ENCODE assay signal across 8 cellular contexts in the genomic region with DNA sequence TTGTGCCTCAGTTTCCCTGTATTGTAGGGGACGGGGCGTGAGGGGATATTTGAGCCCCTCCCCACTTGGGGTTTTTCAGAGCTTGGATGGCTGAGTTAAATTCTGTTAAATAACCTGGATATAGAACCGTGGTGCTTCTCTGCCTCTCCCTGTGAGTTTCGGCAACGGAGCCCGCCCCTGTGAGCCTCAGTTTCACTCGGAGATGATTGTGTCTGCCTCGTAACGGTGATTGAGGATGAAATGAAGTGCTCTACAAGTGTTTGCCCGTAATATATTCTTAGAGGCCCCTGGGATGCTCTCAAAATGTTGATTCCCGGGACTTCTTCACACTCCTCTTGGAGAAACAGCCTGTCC. TPM values are rescaled to one million over a fixed set of nuclear protein-coding genes. Genes with fewer than 3 reads are reported as not detected.
DNase-seq lines count a peak whose midpoint lies in the region; ATAC-seq and TF ChIP-seq lines count a peak whose summit lies in the region.

No MANE protein-coding gene starts in this region.

- ATAC-seq in GM21381 (IDR thresholded peaks at IDR 0.05; ENCODE audit: unreplicated experiment): no peak

- H3K4me2 ChIP-seq in parathyroid adenoma (ENCODE audit: low read length): peak overlapping the region; percentile 96

- H2AFZ ChIP-seq in parathyroid adenoma: peak overlapping the region; percentile 90

- no peak for TF ChIP-seq POLR2A in Peyer's patch (IDR thresholded peaks at IDR 0.05)

- H3K36me3 ChIP-seq in Peyer's patch: peaks cover 0 to 16% (median 0%) of the 10 kb centered on the region in 3 donors
- no peaks in the 10 kb centered on the region for H3K36me3 ChIP-seq in parathyroid adenoma (ENCODE audit: control insufficient read depth, insufficient read depth, low read length)

- peak overlapping the region; percentile 48 for H3K9ac ChIP-seq in parathyroid adenoma

- DNase-seq in GM12865 (ENCODE audit: low read depth): no peak
- DNase-seq in Peyer's patch: no peak
- no peak for DNase-seq in epithelial cell of proximal tubule (ENCODE audit: low read depth)
- no peak for DNase-seq in activated CD4-positive, CD25-positive, alpha-beta regulatory T cell treated with anti-CD3 and anti-CD28 coated beads, Interleukin-2, amount 50 U/mL, for 72 hours
- no peak for DNase-seq in HuH-7.5 (ENCODE audit: low spot score)
- no peak for DNase-seq in activated CD8-positive, alpha-beta memory T cell treated with anti-CD3 and anti-CD28 coated beads, Interleukin-2, amount 50 U/mL, for 4 hours

- H3K27ac ChIP-seq in Peyer's patch (peak overlapping the region; percentile 91 to 94 (median 93)), parathyroid adenoma (peak overlapping the region; percentile 88)

- H3K9me3 ChIP-seq in Peyer's patch (no peaks in the 10 kb centered on the region), parathyroid adenoma (ENCODE audit: control insufficient read depth, low read length) (no peaks in the 10 kb centered on the region)

- H3K4me1 ChIP-seq in Peyer's patch: peaks cover 0 to 6% (median 2%) of the 10 kb centered on the region in 4 donors
- no peaks in the 10 kb centered on the region for H3K4me1 ChIP-seq in parathyroid adenoma

- H3K4me3 ChIP-seq in GM12865 (ENCODE audit: low read depth, low read length) (peak overlapping the region; percentile 98), Peyer's patch (peak overlapping the region; percentile 78 to 94 (median 84)), epithelial cell of proximal tubule (ENCODE audit: low read depth, low read length) (peak overlapping the region; percentile 82), parathyroid adenoma (ENCODE audit: low read depth, low read length) (peak overlapping the region; percentile 86)

- TF ChIP-seq CTCF in GM12865 (IDR thresholded peaks at IDR 0.05; ENCODE audit: insufficient read depth, low read depth, low read length, missing control alignments): no peak
- no peak for TF ChIP-seq CTCF in Peyer's patch (IDR thresholded peaks at IDR 0.05)
- no peak for TF ChIP-seq CTCF in epithelial cell of proximal tubule (conservative IDR thresholded peaks at IDR 0.05; ENCODE audit: low read depth, low read length)
- no peak for TF ChIP-seq CTCF in parathyroid adenoma (IDR thresholded peaks at IDR 0.05)

- H3K79me2 ChIP-seq in parathyroid adenoma: no peaks in the 10 kb centered on the region

- H3K27me3 ChIP-seq in Peyer's patch (no peaks in the 10 kb centered on the region), parathyroid adenoma (ENCODE audit: control insufficient read depth, insufficient read depth, low read length) (no peaks in the 10 kb centered on the region)

RNA-seq across cellular contexts. Expression of a gene that starts 0.5 kb away (rescaled TPM):
- total RNA-seq in Peyer's patch (100 to 1,000 TPM in 3 of 4 donors, 10 to 100 TPM in 1; 82.0 to 226 (median 142) TPM), epithelial cell of proximal tubule (128 and 207 TPM in 2 replicates)

RNA-seq across cellular contexts. Expression of a gene that starts 13.5 kb away (rescaled TPM):
- 100 to 1,000 TPM; 222 to 609 (median 308) TPM for total RNA-seq in Peyer's patch
- 1,133 and 1,698 TPM in 2 replicates for total RNA-seq in epithelial cell of proximal tubule

RNA-seq across cellular contexts. Expression of a gene that starts 14.8 kb away (rescaled TPM):
- 100 to 1,000 TPM; 231 to 333 (median 264) TPM for total RNA-seq in Peyer's patch
- total RNA-seq in epithelial cell of proximal tubule: 223 and 315 TPM in 2 replicates

RNA-seq across cellular contexts. Expression of a gene that starts 30.4 kb away (rescaled TPM):
- total RNA-seq in Peyer's patch (10 to 100 TPM; 68.1 to 76.3 (median 72.2) TPM), epithelial cell of proximal tubule (141 and 167 TPM in 2 replicates)

RNA-seq across cellular contexts. Expression of a gene that starts 36.3 kb away (rescaled TPM):
- total RNA-seq in Peyer's patch: 10 to 100 TPM; 18.9 to 49.5 (median 34.2) TPM
- total RNA-seq in epithelial cell of proximal tubule: 7.6 and 10.9 TPM in 2 replicates
